ENCODE assay signal across 9 cellular contexts in genomic region chr14:100213587-100213955, GRCh38. TPM values are rescaled to one million over a fixed set of nuclear protein-coding genes. Genes with fewer than 3 reads are reported as not detected.
A peak's percentile ranks its signal among the peaks of the same experiment; 100 is the strongest.
DNase-seq lines count a peak whose midpoint lies in the region; ATAC-seq and TF ChIP-seq lines count a peak whose summit lies in the region.
"Had no signal": no experiment of that assay in that cellular context is flagged by ENCODE, and none has a peak within 500 bp of the region (broad histone marks: within the 10 kb centered on the region; RNA-seq: fewer than 3 reads in every experiment).

No MANE protein-coding gene starts in this region.

- H3K4me1 Mint-ChIP-seq in activated CD8-positive, alpha-beta memory T cell treated with anti-CD3 and anti-CD28 coated beads, Interleukin-2, amount 10 ng/mL, durations not matched to agents 7 days and 5 days, result peaks cover 31% of the 10 kb centered on the region

- H3K27me3 Mint-ChIP-seq in activated CD8-positive, alpha-beta memory T cell treated with anti-CD3 and anti-CD28 coated beads, Interleukin-2, amount 10 ng/mL, durations not matched to agents 7 days and 5 days, result no peaks in the 10 kb centered on the region

- H3K9me3 ChIP-seq in left lung (no peaks in the 10 kb centered on the region), testis (no peaks in the 10 kb centered on the region)

- no peak for TF ChIP-seq CTCF in left lung (IDR thresholded peaks at IDR 0.05)
- no peak for TF ChIP-seq CTCF in testis (IDR thresholded peaks at IDR 0.05)

- CTCF ChIA-PET in activated CD8-positive, alpha-beta memory T cell treated with anti-CD3 and anti-CD28 coated beads, Interleukin-2, amount 10 ng/mL, durations not matched to agents 7 days and 5 days (lab: Charles Lee), result interaction anchor here (0.9 to 6.8 kb wide), 7 partner anchors 8 to 732 kb away, joined by 3 to 56 read pairs (median 4); partner anchors contain the start of gene CCNK

- WGBS in adipose tissue, 3 donors, result 49 to 58% (median 54%) methylated on average over 15 of the region's 15 CpGs
- WGBS in testis, 2 donors, result 27 to 30% methylated on average over 15 of the region's 15 CpGs

- ATAC-seq in activated CD8-positive, alpha-beta memory T cell treated with anti-CD3 and anti-CD28 coated beads, Interleukin-2, amount 10 ng/mL, durations not matched to agents 7 days and 5 days, result no peak
- ATAC-seq in left lung, result no peak
- ATAC-seq in HG02981 (IDR thresholded peaks at IDR 0.05; ENCODE audit: unreplicated experiment), result no peak
- ATAC-seq in HG03521 (IDR thresholded peaks at IDR 0.05; ENCODE audit: unreplicated experiment), result no peak

- H3K36me3 Mint-ChIP-seq in activated CD8-positive, alpha-beta memory T cell treated with anti-CD3 and anti-CD28 coated beads, Interleukin-2, amount 10 ng/mL, durations not matched to agents 7 days and 5 days, result no peaks in the 10 kb centered on the region

- H3K4me3 Mint-ChIP-seq in activated CD8-positive, alpha-beta memory T cell treated with anti-CD3 and anti-CD28 coated beads, Interleukin-2, amount 10 ng/mL, durations not matched to agents 7 days and 5 days, result peak overlapping the region; percentile 68

- intact Hi-C loops in left lung (cut with DNase I), result no loop called here
- intact Hi-C loops in testis (cut with DNase I; ENCODE audit: low total_unique reads), result no loop called here

- peaks cover 3 to 21% of the 10 kb centered on the region in 2 donors for H3K4me1 ChIP-seq in left lung
- peaks cover 18% of the 10 kb centered on the region for H3K4me1 ChIP-seq in testis

- peak overlapping the region; percentile 80 for H3K27ac Mint-ChIP-seq in activated CD8-positive, alpha-beta memory T cell treated with anti-CD3 and anti-CD28 coated beads, Interleukin-2, amount 10 ng/mL, durations not matched to agents 7 days and 5 days

- no peak for TF ChIP-seq POLR2A in testis (IDR thresholded peaks at IDR 0.05)

- H3K9me3 Mint-ChIP-seq in activated CD8-positive, alpha-beta memory T cell treated with anti-CD3 and anti-CD28 coated beads, Interleukin-2, amount 10 ng/mL, durations not matched to agents 7 days and 5 days (ENCODE audit: low read depth), result no peaks in the 10 kb centered on the region

- DNase-seq in activated CD8-positive, alpha-beta memory T cell treated with anti-CD3 and anti-CD28 coated beads, Interleukin-2, amount 10 ng/mL, durations not matched to agents 7 days and 5 days, result no peak
- no peak for DNase-seq in activated CD8-positive, alpha-beta memory T cell treated with anti-CD3 and anti-CD28 coated beads, Interleukin-2, amount 50 U/mL, for 4 hours
- DNase-seq in left lung, result peak in 1 of 2 donors; percentile 24
- no peak for DNase-seq in testis
- no peak for DNase-seq in cortex of kidney (lab: John Stamatoyannopoulos, UW)

- H3K36me3 ChIP-seq in left lung, result no peaks in the 10 kb centered on the region
- H3K36me3 ChIP-seq in testis (ENCODE audit: low read depth, missing control alignments), result no peaks in the 10 kb centered on the region

- peak overlapping the region; percentile 70 for H3K27ac ChIP-seq in adipose tissue (ENCODE audit: low read depth, low read length)
- peak overlapping the region; percentile 94 to 99 for H3K27ac ChIP-seq in left lung
- peak overlapping the region; percentile 88 to 96 for H3K27ac ChIP-seq in testis

- H3K4me3 ChIP-seq in left lung, result peak overlapping the region; percentile 66 to 80
- H3K4me3 ChIP-seq in testis, result peak overlapping the region; percentile 84

- H3K27me3 ChIP-seq in left lung (no peaks in the 10 kb centered on the region), testis (no peaks in the 10 kb centered on the region)

RNA-seq across cellular contexts. Expression of gene YY1, which starts 25.4 kb away (rescaled TPM):
- 100 to 1,000 TPM in 1 of 2 experiments, 10 to 100 TPM in 1; 85.3 to 116 TPM for total RNA-seq in activated CD8-positive, alpha-beta memory T cell treated with anti-CD3 and anti-CD28 coated beads, Interleukin-2, amount 10 ng/mL, durations not matched to agents 7 days and 5 days
- 10 to 100 TPM; 11.1 to 24.3 (median 19.0) TPM for polyA plus RNA-seq in adipose tissue
- total RNA-seq in left lung, result 10 to 100 TPM; 57.4 to 59.0 TPM
- 10 to 100 TPM; 58.1 to 68.2 TPM for total RNA-seq in testis
- polyA plus RNA-seq in testis (ENCODE audit: insufficient read depth, low read depth, low replicate concordance), result 74.2 TPM

RNA-seq across cellular contexts. Expression of gene DEGS2, which starts 54.1 kb away (rescaled TPM):
- not detected for total RNA-seq in activated CD8-positive, alpha-beta memory T cell treated with anti-CD3 and anti-CD28 coated beads, Interleukin-2, amount 10 ng/mL, durations not matched to agents 7 days and 5 days
- 1 to 10 TPM in 2 of 3 donors, under 1 TPM in 1; 0.22 to 4.2 (median 2.0) TPM for polyA plus RNA-seq in adipose tissue
- total RNA-seq in left lung, result 1 to 10 TPM; 2.0 to 7.6 TPM
- 1 to 10 TPM; 3.3 to 5.9 TPM for total RNA-seq in testis
- 3.9 TPM for polyA plus RNA-seq in testis (ENCODE audit: insufficient read depth, low read depth, low replicate concordance)
- total RNA-seq: LHCN-M2 had no signal
